ENCODE assay signal across 11 cellular contexts in the genomic region with DNA sequence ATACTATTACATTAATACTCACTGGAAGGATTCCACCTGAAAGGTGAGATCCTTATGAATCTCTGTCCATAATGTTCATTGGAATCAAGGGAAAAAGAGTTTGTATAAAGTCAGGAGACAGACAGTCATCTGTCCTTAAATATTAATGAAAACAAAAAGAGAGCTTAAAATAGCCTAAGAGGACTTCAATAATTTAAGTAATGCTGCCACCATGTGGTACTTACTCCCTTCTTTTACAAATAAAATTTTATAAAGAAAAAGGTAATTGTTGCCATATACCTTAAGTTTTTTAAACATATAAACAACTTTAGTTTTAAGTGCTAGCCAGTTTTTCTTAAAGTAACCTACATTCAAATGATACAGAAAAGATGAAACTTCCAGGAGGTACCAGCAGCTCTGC. TPM values are rescaled to one million over a fixed set of nuclear protein-coding genes. Genes with fewer than 3 reads are reported as not detected.
DNase-seq lines count a peak whose midpoint lies in the region; ATAC-seq and TF ChIP-seq lines count a peak whose summit lies in the region.
"Had no signal": no experiment of that assay in that cellular context is flagged by ENCODE, and none has a peak within 500 bp of the region (broad histone marks: within the 10 kb centered on the region; RNA-seq: fewer than 3 reads in every experiment).

No MANE protein-coding gene starts in this region.

- H3K4me3 ChIP-seq in endodermal cell (ENCODE audit: low read length), result no peak overlapping the region

- H3K4me1 ChIP-seq in endodermal cell (ENCODE audit: control insufficient read depth, insufficient read depth, low read length), result no peaks in the 10 kb centered on the region

- H3K9me3 Mint-ChIP-seq in endodermal cell (no peaks in the 10 kb centered on the region), immature natural killer cell (no peaks in the 10 kb centered on the region)

- no peaks in the 10 kb centered on the region for H3K27me3 ChIP-seq in endodermal cell (ENCODE audit: control insufficient read depth, insufficient read depth, low read length, poor library complexity, severe bottlenecking)

- no peaks in the 10 kb centered on the region for H3K27me3 Mint-ChIP-seq in endodermal cell (ENCODE audit: insufficient read depth)
- peaks cover under 1 to 4% (median 2%) of the 10 kb centered on the region in 3 donors for H3K27me3 Mint-ChIP-seq in immature natural killer cell (ENCODE audit: low read depth in 3 of 3)

- H3K27ac Mint-ChIP-seq in endodermal cell (no peak overlapping the region), immature natural killer cell (no peak overlapping the region)

- H3K36me3 Mint-ChIP-seq in endodermal cell (ENCODE audit: low read depth) (peaks cover 26% of the 10 kb centered on the region), immature natural killer cell (peaks cover 7 to 8% (median 7%) of the 10 kb centered on the region in 3 donors)

- no peak for ATAC-seq in HG02610 (IDR thresholded peaks at IDR 0.05; ENCODE audit: unreplicated experiment)

- no peaks in the 10 kb centered on the region for H3K9me3 ChIP-seq in endodermal cell (ENCODE audit: control insufficient read depth, low read length)

- no peak overlapping the region for H3K27ac ChIP-seq in endodermal cell (ENCODE audit: low read depth, low read length)

- DNase-seq in SIG-M5 treated with dmso at 0.1 percent for 504 hours (lab: John Stamatoyannopoulos, UW; ENCODE audit: unreplicated experiment) (peak; percentile 6), SIG-M5 (lab: John Stamatoyannopoulos, UW) (no peak), NCI-H1694 treated with DMSO at 0.1 percent for 48 hours (lab: John Stamatoyannopoulos, UW) (peak; percentile 59), endodermal cell (no peak), renal cortical epithelial cell (ENCODE audit: low read depth) (peak; percentile 75), HK-2 (ENCODE audit: unreplicated experiment) (no peak), immature natural killer cell (no peak)
- DNase-seq: DMS153; NCI-H446; stimulated activated CD4-positive, alpha-beta T cell treated with anti-CD3 and anti-CD28 coated beads, Interleukin-4, amount 100 ng/mL, for 24 hours had no signal

- H3K4me3 Mint-ChIP-seq in endodermal cell (no peak overlapping the region), immature natural killer cell (no peak overlapping the region)

- H3K9ac ChIP-seq in endodermal cell (ENCODE audit: extremely low read depth, low read length, poor library complexity, severe bottlenecking), result no peak overlapping the region

- peaks cover 8% of the 10 kb centered on the region for H3K4me1 Mint-ChIP-seq in endodermal cell
- H3K4me1 Mint-ChIP-seq in immature natural killer cell, result peaks cover 11 to 26% of the 10 kb centered on the region in 2 donors

- peaks cover 35% of the 10 kb centered on the region for H3K36me3 ChIP-seq in endodermal cell (ENCODE audit: control insufficient read depth, insufficient read depth, low read length)

- peak; percentile 62 for TF ChIP-seq CTCF in endodermal cell (conservative IDR thresholded peaks at IDR 0.05)

RNA-seq across cellular contexts. Expression of gene BLOC1S5, which starts 5.1 kb away (rescaled TPM):
- total RNA-seq in endodermal cell (10 to 100 TPM; 14.4 to 17.6 TPM), renal cortical epithelial cell (23.8 and 41.3 TPM in 2 replicates)
- polyA plus RNA-seq in endodermal cell (2013, experiment 1 of 2), result 22.4 TPM
- 25.0 TPM for polyA plus RNA-seq in endodermal cell (2013, experiment 2 of 2)
- 10 to 100 TPM; 23.6 to 42.9 (median 29.7) TPM for polyA plus RNA-seq in immature natural killer cell

RNA-seq across cellular contexts. Expression of gene EEF1E1, which starts 43.2 kb away (rescaled TPM):
- total RNA-seq in endodermal cell (10 to 100 TPM; 41.5 to 46.6 TPM), renal cortical epithelial cell (96.9 and 124 TPM in 2 replicates)
- polyA plus RNA-seq in endodermal cell (2013, experiment 1 of 2), result 65.3 TPM
- 61.7 TPM for polyA plus RNA-seq in endodermal cell (2013, experiment 2 of 2)
- polyA plus RNA-seq in immature natural killer cell, result 10 to 100 TPM; 34.2 to 94.0 (median 40.7) TPM

Comparison
In these comparisons a context has a peak if more than half of its experiments do, and no peak if none do; other contexts are left out.
1. DNase-seq: peak in SIG-M5 treated with dmso at 0.1 percent for 504 hours (single experiment), NCI-H1694 treated with DMSO at 0.1 percent for 48 hours (single experiment) and renal cortical epithelial cell (single experiment); none in SIG-M5 (single experiment), endodermal cell (single experiment), HK-2 (single experiment) and immature natural killer cell (0 of 3).